9 cellular contexts compared by ENCODE assay signal in genomic region chr7:31122649-31123058, GRCh38.
DNase-seq lines count a peak whose midpoint lies in the region; ATAC-seq and TF ChIP-seq lines count a peak whose summit lies in the region.
"Had no signal": no experiment of that assay in that cellular context is flagged by ENCODE, and none has a peak within 500 bp of the region (broad histone marks: within the 10 kb centered on the region; RNA-seq: fewer than 3 reads in every experiment).

No MANE protein-coding gene starts in this region.

- DNase-seq in G401 (ENCODE audit: low spot score) (peak; percentile 91), NCI-H226 (peak; percentile 83), fibroblast of mammary gland (ENCODE audit: low read depth) (peak; percentile 90), uterus (peak; percentile 65 to 74)
- peak; percentile 13 for DNase-seq in activated CD4-positive, alpha-beta T cell treated with anti-CD3 and anti-CD28 coated beads, Interleukin-2, amount 50 U/mL, for 1 hour
- DNase-seq in natural killer cell treated with Interleukin-12 subunit alpha and Interleukin-12 subunit beta and Interleukin-15 and Interleukin-18, amount 100 ng/mL, for 72 hours (ENCODE audit: low spot score) = peak; percentile 40

- intact Hi-C loops in uterus (cut with DNase I; ENCODE audit: low total_unique reads) = loop anchor here (10.0 kb wide), 1 partner anchor 138 kb away; no protein-coding TSS in a partner anchor

- no peaks in the 10 kb centered on the region for H3K9me3 Mint-ChIP-seq in natural killer cell treated with Interleukin-12 subunit alpha and Interleukin-12 subunit beta and Interleukin-15 and Interleukin-18, amount 100 ng/mL, for 72 hours
- H3K9me3 Mint-ChIP-seq: central memory CD8-positive, alpha-beta T cell had no signal

- in situ Hi-C loops in G401 (cut with HindIII; ENCODE audit: low sequenced_read_pairs) = no loop called here

- ATAC-seq in HG02759 (IDR thresholded peaks at IDR 0.05; ENCODE audit: unreplicated experiment) (peak; percentile 58), GM21737 (IDR thresholded peaks at IDR 0.05; ENCODE audit: unreplicated experiment) (no peak)
- no peak for ATAC-seq in natural killer cell treated with Interleukin-12 subunit alpha and Interleukin-12 subunit beta and Interleukin-15 and Interleukin-18, amount 100 ng/mL, for 72 hours

- peak; percentile 85 for TF ChIP-seq CTCF in fibroblast of mammary gland (conservative IDR thresholded peaks at IDR 0.05; ENCODE audit: control insufficient read depth, insufficient read depth, low read depth, low read length)
- TF ChIP-seq CTCF in uterus (IDR thresholded peaks at IDR 0.05) = peak; percentile 64 to 86 (median 74)

- no peaks in the 10 kb centered on the region for H3K4me1 Mint-ChIP-seq in natural killer cell treated with Interleukin-12 subunit alpha and Interleukin-12 subunit beta and Interleukin-15 and Interleukin-18, amount 100 ng/mL, for 72 hours (ENCODE audit: low read depth in 2 of 2)
- H3K4me1 Mint-ChIP-seq: central memory CD8-positive, alpha-beta T cell had no signal

- peaks cover 17 to 28% of the 10 kb centered on the region in 2 donors for H3K27me3 Mint-ChIP-seq in natural killer cell treated with Interleukin-12 subunit alpha and Interleukin-12 subunit beta and Interleukin-15 and Interleukin-18, amount 100 ng/mL, for 72 hours

- H3K36me3 Mint-ChIP-seq in natural killer cell treated with Interleukin-12 subunit alpha and Interleukin-12 subunit beta and Interleukin-15 and Interleukin-18, amount 100 ng/mL, for 72 hours = no peaks in the 10 kb centered on the region

- no peaks in the 10 kb centered on the region for H3K27me3 ChIP-seq in uterus

- no peak overlapping the region for H3K4me3 ChIP-seq in fibroblast of mammary gland (ENCODE audit: control insufficient read depth, low read depth, low read length)
- H3K4me3 ChIP-seq in uterus = no peak overlapping the region

- no peaks in the 10 kb centered on the region for H3K36me3 ChIP-seq in uterus

- no peak for TF ChIP-seq POLR2A in uterus (IDR thresholded peaks at IDR 0.05)

- no peak overlapping the region for H3K4me3 Mint-ChIP-seq in natural killer cell treated with Interleukin-12 subunit alpha and Interleukin-12 subunit beta and Interleukin-15 and Interleukin-18, amount 100 ng/mL, for 72 hours
- H3K4me3 Mint-ChIP-seq: central memory CD8-positive, alpha-beta T cell had no signal

- no peak overlapping the region for H3K27ac Mint-ChIP-seq in natural killer cell treated with Interleukin-12 subunit alpha and Interleukin-12 subunit beta and Interleukin-15 and Interleukin-18, amount 100 ng/mL, for 72 hours

- H3K27ac ChIP-seq in uterus = no peak overlapping the region

- H3K4me1 ChIP-seq in uterus = no peaks in the 10 kb centered on the region

- H3K9me3 ChIP-seq in uterus = no peaks in the 10 kb centered on the region

Comparison
In these comparisons a context has a peak if more than half of its experiments do, and no peak if none do; other contexts are left out.
1. DNase-seq: peak in every context shown above with its lines; median percentile 91 in G401; 90 in fibroblast of mammary gland; 83 in NCI-H226; 70 in uterus; 40 in natural killer cell treated with Interleukin-12 subunit alpha and Interleukin-12 subunit beta and Interleukin-15 and Interleukin-18, amount 100 ng/mL, for 72 hours; 13 in activated CD4-positive, alpha-beta T cell treated with anti-CD3 and anti-CD28 coated beads, Interleukin-2, amount 50 U/mL, for 1 hour.